20 cellular contexts compared by ENCODE assay signal in genomic region chr5:138809391-138809790, GRCh38.
"Had no signal": no experiment of that assay in that cellular context is flagged by ENCODE, and none has a peak within 500 bp of the region (broad histone marks: within the 10 kb centered on the region; RNA-seq: fewer than 3 reads in every experiment).

No MANE protein-coding gene starts in this region.

- H3K4me1 ChIP-seq: right lobe of liver, testis had no signal

- H3K9me3 ChIP-seq: psoas muscle, right lobe of liver, stomach, testis, upper lobe of right lung had no signal

- H2AFZ ChIP-seq: hepatocyte had no signal

- H3K27ac ChIP-seq: cardiac muscle cell, dorsolateral prefrontal cortex, hepatocyte, psoas muscle, right lobe of liver, stomach, testis, upper lobe of right lung had no signal

- ATAC-seq: left ventricle myocardium superior, psoas muscle, right lobe of liver, upper lobe of right lung had no signal

- DNase-seq: activated B cell treated with CpG ODN at 0.5 μM for 24 hours; activated CD4-positive, alpha-beta T cell treated with anti-CD3 and anti-CD28 coated beads, Interleukin-2, amount 10 ng/mL, durations not matched to agents 24 days and 14 days; activated CD8-positive, alpha-beta memory T cell treated with anti-CD3 and anti-CD28 coated beads for 24 hours; aorta; dorsolateral prefrontal cortex; endodermal cell; erythroblast; left ventricle myocardium superior; mesendoderm; psoas muscle; right lobe of liver; stimulated activated CD4-positive, alpha-beta T cell treated with anti-CD3 and anti-CD28 coated beads, Interleukin-1b, Interleukin-23, amount 100 ng/mL, for 48 hours; stomach; SW 1271; testis; upper lobe of right lung had no signal

- H3K4me3 Mint-ChIP-seq: activated B cell treated with CpG ODN at 0.5 μM for 24 hours; activated CD4-positive, alpha-beta T cell treated with anti-CD3 and anti-CD28 coated beads, Interleukin-2, amount 10 ng/mL, durations not matched to agents 24 days and 14 days; activated T-helper 1 cell treated with anti-CD3 and anti-CD28 coated beads, Interleukin-12 subunit alpha, Interleukin-12 subunit beta, Interleukin-2, Interleukin-4 antibody, amounts not matched to agents 30 ng/mL and 10 ng/mL and 1 ng/mL, durations not matched to agents 14 hours and 24 hours and 36 hours; endodermal cell; T-helper 2 cell treated with Interferon-gamma antibody and Interleukin-4, amounts not matched to agents 5 μg/mL and 100 μg/mL, for 36 hours had no signal

- H3K9me3 Mint-ChIP-seq: activated B cell treated with CpG ODN at 0.5 μM for 24 hours; activated CD4-positive, alpha-beta T cell treated with anti-CD3 and anti-CD28 coated beads, Interleukin-2, amount 10 ng/mL, durations not matched to agents 24 days and 14 days; activated T-helper 1 cell treated with anti-CD3 and anti-CD28 coated beads, Interleukin-12 subunit alpha, Interleukin-12 subunit beta, Interleukin-2, Interleukin-4 antibody, amounts not matched to agents 30 ng/mL and 10 ng/mL and 1 ng/mL, durations not matched to agents 14 hours and 24 hours and 36 hours; T-helper 2 cell treated with Interferon-gamma antibody and Interleukin-4, amounts not matched to agents 5 μg/mL and 100 μg/mL, for 36 hours had no signal

- H3K4me3 ChIP-seq: cardiac muscle cell, dorsolateral prefrontal cortex, hepatocyte, psoas muscle, right lobe of liver, stomach, testis, upper lobe of right lung had no signal

- H3K27ac Mint-ChIP-seq: activated B cell treated with CpG ODN at 0.5 μM for 24 hours; activated CD4-positive, alpha-beta T cell treated with anti-CD3 and anti-CD28 coated beads, Interleukin-2, amount 10 ng/mL, durations not matched to agents 24 days and 14 days; activated T-helper 1 cell treated with anti-CD3 and anti-CD28 coated beads, Interleukin-12 subunit alpha, Interleukin-12 subunit beta, Interleukin-2, Interleukin-4 antibody, amounts not matched to agents 30 ng/mL and 10 ng/mL and 1 ng/mL, durations not matched to agents 14 hours and 24 hours and 36 hours; endodermal cell; T-helper 2 cell treated with Interferon-gamma antibody and Interleukin-4, amounts not matched to agents 5 μg/mL and 100 μg/mL, for 36 hours had no signal

- H3K27me3 Mint-ChIP-seq: activated B cell treated with CpG ODN at 0.5 μM for 24 hours; activated CD4-positive, alpha-beta T cell treated with anti-CD3 and anti-CD28 coated beads, Interleukin-2, amount 10 ng/mL, durations not matched to agents 24 days and 14 days had no signal

- H3K4me2 ChIP-seq: hepatocyte had no signal

- H3K27me3 ChIP-seq: cardiac muscle cell, dorsolateral prefrontal cortex, hepatocyte, right lobe of liver, stomach, testis, upper lobe of right lung had no signal
